Comparison of ENCODE assay signal across 9 cellular contexts in the genomic region with DNA sequence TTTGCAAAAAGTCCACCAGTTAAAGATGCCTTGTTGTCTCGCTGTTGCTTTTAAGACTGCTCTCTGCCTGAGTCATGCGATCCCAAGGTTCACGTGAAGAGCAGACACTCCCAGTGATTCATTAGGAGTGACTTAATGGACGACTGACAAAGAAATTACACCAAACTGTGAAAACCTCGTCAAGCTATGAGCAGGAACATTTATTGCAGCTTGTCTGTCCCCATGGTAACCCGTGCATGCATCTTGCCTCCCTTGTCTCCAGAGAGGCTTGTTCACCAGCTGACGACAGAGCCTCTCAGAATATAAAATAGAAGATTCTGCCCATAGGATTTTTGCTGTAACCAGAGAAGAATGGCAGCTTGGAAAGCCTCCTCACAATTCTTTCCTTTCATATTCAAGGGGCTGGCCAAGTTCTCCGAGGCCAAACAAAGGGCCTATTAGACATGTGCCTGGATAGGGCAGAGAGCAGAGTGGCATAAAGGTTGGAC.
DNase-seq lines count a peak whose midpoint lies in the region; ATAC-seq lines count a peak whose summit lies in the region.
"Had no signal": no experiment of that assay in that cellular context is flagged by ENCODE, and none has a peak within 500 bp of the region (broad histone marks: within the 10 kb centered on the region; RNA-seq: fewer than 3 reads in every experiment).

No MANE protein-coding gene starts in this region.

- DNase-seq in Caki2 (ENCODE audit: low read depth) (peak; percentile 90), NCI-H345 treated with DMSO at 0.1 percent for 48 hours (lab: John Stamatoyannopoulos, UW; ENCODE audit: unreplicated experiment) (peak; percentile 71), neuronal stem cell (ENCODE audit: low spot score) (no peak), cerebellar nuclear complex (lab: John Stamatoyannopoulos, UW) (no peak)
- DNase-seq in activated T-cell treated with anti-CD3 and anti-CD28 coated beads, Interleukin-2, amount 50 U/mL, for 1 hour, result no peak
- no peak for DNase-seq in stimulated activated naive CD4-positive, alpha-beta T cell treated with Interleukin-2 at 50 U/mL for 16 hours (lab: John Stamatoyannopoulos, UW)
- DNase-seq: Peyer's patch had no signal

- no peak overlapping the region for H3K14ac ChIP-seq in neuronal stem cell (ENCODE audit: low read length)

- ATAC-seq in esophagus mucosa (peak; percentile 94), HG03280 (IDR thresholded peaks at IDR 0.05; ENCODE audit: unreplicated experiment) (no peak)

- H2BK120ac ChIP-seq in neuronal stem cell (ENCODE audit: low read depth, low read length), result no peak overlapping the region

- H3K9ac ChIP-seq in neuronal stem cell (ENCODE audit: low read depth, low read length, poor library complexity), result no peak overlapping the region

- H2BK15ac ChIP-seq in neuronal stem cell (ENCODE audit: low read length), result no peak overlapping the region

- H3K27me3 ChIP-seq in neuronal stem cell (ENCODE audit: control insufficient read depth in 3 of 3, insufficient read depth in 3 of 3, low read depth in 1 of 3, low read length in 3 of 3), result peaks cover 0 to 28% (median 2%) of the 10 kb centered on the region in 3 experiments
- H3K27me3 ChIP-seq: Peyer's patch had no signal

- in situ Hi-C loops in Caki2 (cut with HindIII; ENCODE audit: low pct_unique_long_range_greater_than_20kb, low sequenced_read_pairs), result no loop called here

- no peak overlapping the region for H3K23ac ChIP-seq in neuronal stem cell (ENCODE audit: low read depth, low read length, poor library complexity)

- no peak overlapping the region for H4K8ac ChIP-seq in neuronal stem cell (ENCODE audit: low read depth, low read length)

- H2BK12ac ChIP-seq in neuronal stem cell (ENCODE audit: low read length), result no peak overlapping the region

- no peaks in the 10 kb centered on the region for H3K36me3 ChIP-seq in neuronal stem cell (replicated peaks in 1 of 2; ENCODE audit: control insufficient read depth in 2 of 2, insufficient read depth in 2 of 2, low read length in 2 of 2)
- H3K36me3 ChIP-seq: Peyer's patch had no signal

- H3K4me1 ChIP-seq in neuronal stem cell (ENCODE audit: control insufficient read depth in 2 of 2, insufficient read depth in 1 of 2, low read depth in 1 of 2, low read length in 2 of 2), result peaks cover 7 to 21% of the 10 kb centered on the region in 2 donors

- H3K9me3 ChIP-seq in neuronal stem cell (replicated peaks in 1 of 2; ENCODE audit: control insufficient read depth in 2 of 2, insufficient read depth in 1 of 2, low read depth in 1 of 2, low read length in 2 of 2), result no peaks in the 10 kb centered on the region
- H3K9me3 ChIP-seq: Peyer's patch had no signal

- H2BK5ac ChIP-seq in neuronal stem cell (ENCODE audit: low read length), result no peak overlapping the region

- peak overlapping the region; percentile 45 for H2AFZ ChIP-seq in neuronal stem cell (ENCODE audit: low read length)

- no peak overlapping the region for H4K91ac ChIP-seq in neuronal stem cell (ENCODE audit: low read depth, low read length, poor library complexity)

- H2AK5ac ChIP-seq in neuronal stem cell (ENCODE audit: low read depth, low read length), result no peak overlapping the region

- no CpG with 5 or more reads among the region's 8 CpGs for WGBS in neuronal stem cell (ENCODE audit: extremely low coverage in 2 of 2, insufficient read length in 2 of 2, insufficient replicate concordance in 1 of 2), 2 donors

- H3K18ac ChIP-seq in neuronal stem cell (ENCODE audit: low read length), result no peak overlapping the region

- no peak overlapping the region for H3K4me3 ChIP-seq in neuronal stem cell (ENCODE audit: low read length in 2 of 2)
- H3K4me3 ChIP-seq: Peyer's patch had no signal

- H3K27ac ChIP-seq in neuronal stem cell (replicated peaks; ENCODE audit: low read length), result no peak overlapping the region
- H3K27ac ChIP-seq: Peyer's patch had no signal

- no peak overlapping the region for H3K4ac ChIP-seq in neuronal stem cell (ENCODE audit: low read length)

- no peak overlapping the region for H3K4me2 ChIP-seq in neuronal stem cell (ENCODE audit: insufficient read depth, low read length, poor library complexity, severe bottlenecking)

- no peaks in the 10 kb centered on the region for H3K79me1 ChIP-seq in neuronal stem cell (ENCODE audit: low read depth, low read length)

Comparison
In these comparisons a context has a peak if more than half of its experiments do, and no peak if none do; other contexts are left out.
1. DNase-seq: peak in Caki2 (single experiment) and NCI-H345 treated with DMSO at 0.1 percent for 48 hours (single experiment); none in neuronal stem cell (single experiment), activated T-cell treated with anti-CD3 and anti-CD28 coated beads, Interleukin-2, amount 50 U/mL, for 1 hour (single experiment), stimulated activated naive CD4-positive, alpha-beta T cell treated with Interleukin-2 at 50 U/mL for 16 hours (single experiment) and cerebellar nuclear complex (0 of 2).